ENCODE assay signal across 1 cellular context in the genomic region with DNA sequence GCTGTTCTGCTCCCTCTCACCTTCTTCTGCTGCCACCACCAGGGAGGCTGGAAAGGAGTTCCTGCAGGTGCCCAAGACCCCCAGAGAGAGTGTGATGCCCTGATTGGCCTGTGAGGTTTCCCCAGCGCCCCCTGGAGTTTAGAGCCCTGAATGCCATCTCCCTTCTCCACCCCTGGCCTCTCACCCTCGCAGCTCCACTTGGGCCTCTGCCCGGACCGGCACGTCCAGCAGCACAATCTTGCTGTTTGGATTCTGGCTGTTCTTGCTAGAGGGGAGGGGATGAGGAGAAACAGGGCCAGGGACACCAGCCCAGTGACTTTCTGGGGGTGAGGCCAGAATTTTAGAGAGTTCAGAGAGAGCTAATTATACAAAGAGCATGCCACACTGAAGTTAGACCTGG.
TF ChIP-seq lines count a peak whose summit lies in the region.

No MANE protein-coding gene starts in this region.

TF ChIP-seq in SK-N-SH treated with all-trans-retinoic acid at 6 μM for 48 hours, 23 proteins besides CTCF, POLR2A, EP300 and RAD21 (continued from another document):
- no peak for TF ChIP-seq TCF4 (CRISPR knock-in tag; IDR thresholded peaks at IDR 0.05; ENCODE audit: borderline replicate concordance)
- no peak for TF ChIP-seq ESRRG (CRISPR knock-in tag; IDR thresholded peaks at IDR 0.05)
